In genomic region chr3:58434511-58434910, GRCh38 we compare ENCODE assay signal across 1 cellular context.
TF ChIP-seq lines count a peak whose summit lies in the region.

No MANE protein-coding gene starts in this region.

TF ChIP-seq in HepG2, 621 proteins besides CTCF, POLR2A, EP300 and RAD21:
- TF ChIP-seq SALL1 (CRISPR knock-in tag; IDR thresholded peaks at IDR 0.05), result no peak
- TF ChIP-seq NFIC (IDR thresholded peaks at IDR 0.05; ENCODE audit: low read length), result no peak
- no peak for TF ChIP-seq GATAD1 (CRISPR knock-in tag; IDR thresholded peaks at IDR 0.05)
- no peak for TF ChIP-seq ZXDC (CRISPR knock-in tag; IDR thresholded peaks at IDR 0.05)
- TF ChIP-seq, protein P1, sequence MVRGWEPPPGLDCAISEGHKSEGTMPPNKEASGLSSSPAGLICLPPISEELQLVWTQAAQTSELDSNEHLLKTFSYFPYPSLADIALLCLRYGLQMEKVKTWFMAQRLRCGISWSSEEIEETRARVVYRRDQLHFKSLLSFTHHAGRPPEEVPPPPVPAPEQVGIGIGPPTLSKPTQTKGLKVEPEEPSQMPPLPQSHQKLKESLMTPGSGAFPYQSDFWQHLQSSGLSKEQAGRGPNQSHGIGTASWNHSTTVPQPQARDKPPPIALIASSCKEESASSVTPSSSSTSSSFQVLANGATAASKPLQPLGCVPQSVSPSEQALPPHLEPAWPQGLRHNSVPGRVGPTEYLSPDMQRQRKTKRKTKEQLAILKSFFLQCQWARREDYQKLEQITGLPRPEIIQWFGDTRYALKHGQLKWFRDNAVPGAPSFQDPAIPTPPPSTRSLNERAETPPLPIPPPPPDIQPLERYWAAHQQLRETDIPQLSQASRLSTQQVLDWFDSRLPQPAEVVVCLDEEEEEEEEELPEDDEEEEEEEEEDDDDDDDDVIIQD (CRISPR knock-in tag; IDR thresholded peaks at IDR 0.05; ENCODE audit: low read depth), result no peak
- TF ChIP-seq ZZZ3 (CRISPR knock-in tag; IDR thresholded peaks at IDR 0.05; ENCODE audit: borderline replicate concordance), result no peak
- TF ChIP-seq MIXL1 (CRISPR knock-in tag; IDR thresholded peaks at IDR 0.05), result no peak
- TF ChIP-seq ZNF160 (CRISPR knock-in tag; IDR thresholded peaks at IDR 0.05), result no peak
- no peak for TF ChIP-seq MTA3 (CRISPR knock-in tag; IDR thresholded peaks at IDR 0.05)
- TF ChIP-seq ZSCAN31 (CRISPR knock-in tag; IDR thresholded peaks at IDR 0.05; ENCODE audit: low read depth), result no peak
- TF ChIP-seq HDAC2 (CRISPR knock-in tag; IDR thresholded peaks at IDR 0.05), result no peak
- TF ChIP-seq SATB2 (CRISPR knock-in tag; IDR thresholded peaks at IDR 0.05), result no peak
- TF ChIP-seq, protein P2, sequence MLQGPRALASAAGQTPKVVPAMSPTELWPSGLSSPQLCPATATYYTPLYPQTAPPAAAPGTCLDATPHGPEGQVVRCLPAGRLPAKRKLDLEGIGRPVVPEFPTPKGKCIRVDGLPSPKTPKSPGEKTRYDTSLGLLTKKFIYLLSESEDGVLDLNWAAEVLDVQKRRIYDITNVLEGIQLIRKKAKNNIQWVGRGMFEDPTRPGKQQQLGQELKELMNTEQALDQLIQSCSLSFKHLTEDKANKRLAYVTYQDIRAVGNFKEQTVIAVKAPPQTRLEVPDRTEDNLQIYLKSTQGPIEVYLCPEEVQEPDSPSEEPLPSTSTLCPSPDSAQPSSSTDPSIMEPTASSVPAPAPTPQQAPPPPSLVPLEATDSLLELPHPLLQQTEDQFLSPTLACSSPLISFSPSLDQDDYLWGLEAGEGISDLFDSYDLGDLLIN (CRISPR knock-in tag; IDR thresholded peaks at IDR 0.05; ENCODE audit: borderline replicate concordance), result no peak
- no peak for TF ChIP-seq ZBTB8A (CRISPR knock-in tag; IDR thresholded peaks at IDR 0.05; ENCODE audit: borderline replicate concordance, low read depth)
